8 cellular contexts compared by ENCODE assay signal in genomic region chr14:21475767-21476525, GRCh38. TPM values are rescaled to one million over a fixed set of nuclear protein-coding genes. Genes with fewer than 3 reads are reported as not detected.
A peak's percentile ranks its signal among the peaks of the same experiment; 100 is the strongest.
DNase-seq lines count a peak whose midpoint lies in the region; ATAC-seq and TF ChIP-seq lines count a peak whose summit lies in the region.

No MANE protein-coding gene starts in this region.

- 35 to 36% methylated on average over 10 of the region's 10 CpGs for WGBS in lower leg skin, 2 donors

- H3K27ac ChIP-seq in upper lobe of right lung = peak overlapping the region; percentile 91

- CTCF ChIA-PET in activated naive CD4-positive, alpha-beta T cell treated with anti-CD3 and anti-CD28 coated beads, Interleukin-2, amount 10 ng/mL, durations not matched to agents 7 days and 5 days (lab: Charles Lee) = interaction anchor here (1.4 to 3.6 kb wide), 3 partner anchors 9 to 39 kb away, joined by 5 to 17 read pairs (median 5); partner anchors contain the start of gene CHD8

- peak overlapping the region; percentile 99 for H3K4me3 Mint-ChIP-seq in activated naive CD4-positive, alpha-beta T cell treated with anti-CD3 and anti-CD28 coated beads, Interleukin-2, amount 10 ng/mL, durations not matched to agents 7 days and 5 days

- H3K27me3 ChIP-seq in upper lobe of right lung = no peaks in the 10 kb centered on the region

- in situ Hi-C loops in astrocyte of the cerebellum (cut with HindIII; ENCODE audit: low sequenced_read_pairs) = no loop called here

- peak overlapping the region; percentile 98 for H3K27ac Mint-ChIP-seq in activated naive CD4-positive, alpha-beta T cell treated with anti-CD3 and anti-CD28 coated beads, Interleukin-2, amount 10 ng/mL, durations not matched to agents 7 days and 5 days

- ATAC-seq in upper lobe of right lung (peak; percentile 2), HG02973 (IDR thresholded peaks at IDR 0.05; ENCODE audit: unreplicated experiment) (no peak), GM18858 (IDR thresholded peaks at IDR 0.05; ENCODE audit: unreplicated experiment) (no peak)

- H3K4me3 ChIP-seq in astrocyte of the cerebellum (ENCODE audit: low read depth, low read length) (peak overlapping the region; percentile 99), lower leg skin (ENCODE audit: low read depth, poor library complexity, severe bottlenecking) (peak overlapping the region; percentile 29), upper lobe of right lung (peak overlapping the region; percentile 95)

- no peaks in the 10 kb centered on the region for H3K9me3 ChIP-seq in upper lobe of right lung

- no peaks in the 10 kb centered on the region for H3K27me3 Mint-ChIP-seq in activated naive CD4-positive, alpha-beta T cell treated with anti-CD3 and anti-CD28 coated beads, Interleukin-2, amount 10 ng/mL, durations not matched to agents 7 days and 5 days

- H3K36me3 Mint-ChIP-seq in activated naive CD4-positive, alpha-beta T cell treated with anti-CD3 and anti-CD28 coated beads, Interleukin-2, amount 10 ng/mL, durations not matched to agents 7 days and 5 days = peaks cover 23% of the 10 kb centered on the region

- H3K4me1 Mint-ChIP-seq in activated naive CD4-positive, alpha-beta T cell treated with anti-CD3 and anti-CD28 coated beads, Interleukin-2, amount 10 ng/mL, durations not matched to agents 7 days and 5 days = peaks cover 40% of the 10 kb centered on the region

- intact Hi-C loops in lower leg skin (cut with DNase I; ENCODE audit: low total_unique reads) (loop anchor here (2.0 kb wide), 1 partner anchor 55 kb away; no protein-coding TSS in a partner anchor), upper lobe of right lung (cut with DNase I) (no loop called here)

- DNase-seq in activated naive CD4-positive, alpha-beta T cell treated with anti-CD3 and anti-CD28 coated beads, Interleukin-2, amount 10 ng/mL, durations not matched to agents 7 days and 5 days = no peak
- DNase-seq in activated naive CD4-positive, alpha-beta T cell treated with Interleukin-2 at 50 U/mL for 16 hours = no peak
- DNase-seq in astrocyte of the cerebellum (ENCODE audit: low read depth) = no peak
- DNase-seq in lower leg skin (ENCODE audit: low spot score in 2 of 2) = no peak
- DNase-seq in upper lobe of right lung = no peak
- no peak for DNase-seq in activated effector memory CD4-positive, alpha-beta T cell treated with anti-CD3 and anti-CD28 coated beads, Interleukin-2, amount 50 U/mL, for 16 hours

- no peak for TF ChIP-seq CTCF in astrocyte of the cerebellum (IDR thresholded peaks at IDR 0.05; ENCODE audit: low read depth, low read length, missing control alignments)
- TF ChIP-seq CTCF in lower leg skin (IDR thresholded peaks at IDR 0.05) = no peak
- TF ChIP-seq CTCF in upper lobe of right lung (IDR thresholded peaks at IDR 0.05) = no peak

- peaks cover 22% of the 10 kb centered on the region for H3K4me1 ChIP-seq in upper lobe of right lung

- no peak for TF ChIP-seq POLR2A in lower leg skin (IDR thresholded peaks at IDR 0.05)

- peaks cover 20% of the 10 kb centered on the region for H3K36me3 ChIP-seq in upper lobe of right lung

- no peaks in the 10 kb centered on the region for H3K9me3 Mint-ChIP-seq in activated naive CD4-positive, alpha-beta T cell treated with anti-CD3 and anti-CD28 coated beads, Interleukin-2, amount 10 ng/mL, durations not matched to agents 7 days and 5 days

RNA-seq across cellular contexts. Expression of gene RAB2B, which starts 0.8 kb away (rescaled TPM):
- total RNA-seq in lower leg skin = 10 to 100 TPM; 11.3 to 19.9 (median 15.4) TPM
- 36.9 TPM for total RNA-seq in upper lobe of right lung

RNA-seq across cellular contexts. Expression of gene TOX4, which starts 1.0 kb away (rescaled TPM):
- total RNA-seq in lower leg skin (10 to 100 TPM; 69.8 to 94.9 (median 75.7) TPM), upper lobe of right lung (69.4 TPM)

RNA-seq across cellular contexts. Expression of gene CHD8, which starts 20.0 kb away (rescaled TPM):
- total RNA-seq in lower leg skin (10 to 100 TPM; 78.4 to 98.6 (median 97.0) TPM), upper lobe of right lung (72.6 TPM)

RNA-seq across cellular contexts. Expression of gene METTL3, which starts 35.2 kb away (rescaled TPM):
- 10 to 100 TPM; 33.4 to 60.0 (median 39.8) TPM for total RNA-seq in lower leg skin
- total RNA-seq in upper lobe of right lung = 48.6 TPM

RNA-seq across cellular contexts. Expression of gene SALL2, which starts 50.2 kb away (rescaled TPM):
- total RNA-seq in lower leg skin (1 to 10 TPM; 2.2 to 4.8 (median 4.4) TPM), upper lobe of right lung (8.1 TPM)

Comparison
In these comparisons a context has a peak if more than half of its experiments do, and no peak if none do; other contexts are left out.
1. H3K4me3 ChIP-seq: peak in every context shown above with its lines; median percentile 99 in astrocyte of the cerebellum; 95 in upper lobe of right lung; 29 in lower leg skin.